15 cellular contexts compared by ENCODE assay signal in the genomic region with DNA sequence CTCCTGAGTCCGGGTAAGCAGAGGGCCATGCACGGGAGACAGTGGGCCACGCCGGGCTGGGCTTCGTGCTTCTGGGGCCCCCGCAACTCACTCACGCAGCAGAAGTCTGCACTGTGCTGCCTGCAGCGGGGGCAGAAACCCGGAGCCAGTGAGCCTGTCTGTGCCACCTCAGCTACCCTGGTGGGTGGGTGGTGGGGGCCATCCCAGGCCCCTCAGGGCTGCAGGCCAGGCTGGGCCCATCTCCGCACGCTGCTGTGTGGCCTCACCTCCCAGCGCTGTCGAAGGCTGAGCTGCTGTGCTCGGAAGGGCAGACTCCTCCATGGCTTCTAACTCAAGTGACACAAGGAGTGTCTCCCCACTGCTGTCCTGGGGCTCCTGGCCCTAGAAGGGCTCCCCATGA.
DNase-seq lines count a peak whose midpoint lies in the region; ATAC-seq and TF ChIP-seq lines count a peak whose summit lies in the region.
"Had no signal": no experiment of that assay in that cellular context is flagged by ENCODE, and none has a peak within 500 bp of the region (broad histone marks: within the 10 kb centered on the region; RNA-seq: fewer than 3 reads in every experiment).

No MANE protein-coding gene starts in this region.

- H3K79me2 ChIP-seq in Karpas-422 (ENCODE audit: low read length) = 0 out of 2 replicates have a peak, but pooled peaks cover 10% of the 10 kb centered on the region

- peaks cover 0 to 30% (median 0%) of the 10 kb centered on the region in 11 experiments; a peak in 9 of 22 replicates for H3K36me3 ChIP-seq in BLaER1 treated with 17β-estradiol and CSF1 and Interleukin-3, amounts not matched to agents 10 nM and 100 nM
- H3K36me3 ChIP-seq in Karpas-422 (ENCODE audit: insufficient read depth, low read length) (peaks cover 14% of the 10 kb centered on the region; the same call in 1 of the 2 replicates), WERI-Rb-1 (no peaks in the 10 kb centered on the region; the same call in 1 of the 2 replicates)
- H3K36me3 ChIP-seq: transverse colon had no signal

- no peaks in the 10 kb centered on the region for H3K9me3 ChIP-seq in BLaER1 treated with 17β-estradiol and CSF1 and Interleukin-3, amounts not matched to agents 10 nM and 100 nM (replicated peaks in 1 of 11)
- no peaks in the 10 kb centered on the region for H3K9me3 ChIP-seq in Karpas-422 (ENCODE audit: low read length)
- no peaks in the 10 kb centered on the region for H3K9me3 ChIP-seq in WERI-Rb-1 (ENCODE audit: severe bottlenecking)
- H3K9me3 ChIP-seq: right lobe of liver, transverse colon had no signal

- no peaks in the 10 kb centered on the region for H3K9me2 ChIP-seq in Karpas-422 (replicated peaks; ENCODE audit: insufficient read depth, low read length)

- peak overlapping the region in 5 of 10 experiments; percentile 4 to 46 (median 32); a peak in 8 of 20 replicates for H3K4me3 ChIP-seq in BLaER1 treated with 17β-estradiol and CSF1 and Interleukin-3, amounts not matched to agents 10 nM and 100 nM
- H3K4me3 ChIP-seq in Karpas-422 (ENCODE audit: low read length) (peak overlapping the region; percentile 10; the same call in 1 of the 2 replicates), skin epidermis (no peak overlapping the region), WERI-Rb-1 (ENCODE audit: low read depth, low read length) (no peak overlapping the region)
- H3K4me3 ChIP-seq: right lobe of liver, transverse colon had no signal

- no peak overlapping the region for H2AFZ ChIP-seq in Karpas-422 (ENCODE audit: low read length)

- DNase-seq in Karpas-422 = peak; percentile 57
- no peak for DNase-seq in epithelial cell of prostate (ENCODE audit: low read depth, low spot score)
- no peak for DNase-seq in WERI-Rb-1
- no peak for DNase-seq in G401 (ENCODE audit: low spot score)
- DNase-seq in midbrain (lab: John Stamatoyannopoulos, UW) = no peak
- DNase-seq: activated T-cell treated with anti-CD3 and anti-CD28 coated beads, Interleukin-2, amount 50 U/mL, for 48 hours; caudate nucleus; NCI-H1694 treated with DMSO at 0.1 percent for 48 hours; NCI-H446; right lobe of liver; stimulated activated CD4-positive, alpha-beta T cell treated with anti-CD3 and anti-CD28 coated beads, Interleukin-2, amount 100 ng/mL, for 24 hours; transverse colon had no signal

- TF ChIP-seq CTCF in WERI-Rb-1 (IDR thresholded peaks at IDR 0.05; ENCODE audit: low read depth, low read length) = no peak

- peaks cover 93 to 100% (median 100%) of the 10 kb centered on the region in 10 experiments for H3K4me1 ChIP-seq in BLaER1 treated with 17β-estradiol and CSF1 and Interleukin-3, amounts not matched to agents 10 nM and 100 nM
- peaks cover 96% of the 10 kb centered on the region for H3K4me1 ChIP-seq in Karpas-422 (ENCODE audit: low read length)
- H3K4me1 ChIP-seq: right lobe of liver had no signal

- peak overlapping the region in 9 of 11 experiments; percentile 37 to 60 (median 43); a peak in 15 of 22 replicates for H3K27ac ChIP-seq in BLaER1 treated with 17β-estradiol and CSF1 and Interleukin-3, amounts not matched to agents 10 nM and 100 nM
- H3K27ac ChIP-seq in Karpas-422 (ENCODE audit: low read length) (peak overlapping the region; percentile 93), epithelial cell of prostate (peak overlapping the region; percentile 44), skin epidermis (peak overlapping the region in 17 of 21 experiments; percentile 0 to 85 (median 58)), WERI-Rb-1 (no peak overlapping the region)
- H3K27ac ChIP-seq: right lobe of liver had no signal

- H3K27me3 ChIP-seq in BLaER1 treated with 17β-estradiol and CSF1 and Interleukin-3, amounts not matched to agents 10 nM and 100 nM = peaks cover 20 to 66% (median 36%) of the 10 kb centered on the region in 11 experiments
- H3K27me3 ChIP-seq in Karpas-422 (ENCODE audit: low read length) (no peaks in the 10 kb centered on the region), WERI-Rb-1 (ENCODE audit: insufficient read depth, low read depth, severe bottlenecking) (no peaks in the 10 kb centered on the region)
- H3K27me3 ChIP-seq: right lobe of liver, transverse colon had no signal

- H4K20me1 ChIP-seq in BLaER1 treated with 17β-estradiol and CSF1 and Interleukin-3, amounts not matched to agents 10 nM and 100 nM = peaks cover 22 to 100% (median 92%) of the 10 kb centered on the region in 11 experiments; a peak in 21 of 22 replicates
- no peaks in the 10 kb centered on the region; the same call in 1 of the 2 replicates for H4K20me1 ChIP-seq in Karpas-422 (ENCODE audit: insufficient read depth, low read depth, low read length)

- H3K9ac ChIP-seq in BLaER1 treated with 17β-estradiol and CSF1 and Interleukin-3, amounts not matched to agents 10 nM and 100 nM = peak overlapping the region in 10 of 11 experiments; percentile 38 to 68 (median 56); a peak in 18 of 22 replicates
- H3K9ac ChIP-seq in Karpas-422 (ENCODE audit: low read length) = peak overlapping the region; percentile 66

- in situ Hi-C loops in G401 (cut with HindIII; ENCODE audit: low sequenced_read_pairs) = no loop called here

- H3K4me2 ChIP-seq in BLaER1 treated with 17β-estradiol and CSF1 and Interleukin-3, amounts not matched to agents 10 nM and 100 nM = peak overlapping the region; percentile 93 to 99 (median 97)
- peak overlapping the region; percentile 55 for H3K4me2 ChIP-seq in Karpas-422 (ENCODE audit: low read depth, low read length, poor library complexity, severe bottlenecking)

- no peak for ATAC-seq in GM19397 (IDR thresholded peaks at IDR 0.05; ENCODE audit: unreplicated experiment)
